In the genomic region with DNA sequence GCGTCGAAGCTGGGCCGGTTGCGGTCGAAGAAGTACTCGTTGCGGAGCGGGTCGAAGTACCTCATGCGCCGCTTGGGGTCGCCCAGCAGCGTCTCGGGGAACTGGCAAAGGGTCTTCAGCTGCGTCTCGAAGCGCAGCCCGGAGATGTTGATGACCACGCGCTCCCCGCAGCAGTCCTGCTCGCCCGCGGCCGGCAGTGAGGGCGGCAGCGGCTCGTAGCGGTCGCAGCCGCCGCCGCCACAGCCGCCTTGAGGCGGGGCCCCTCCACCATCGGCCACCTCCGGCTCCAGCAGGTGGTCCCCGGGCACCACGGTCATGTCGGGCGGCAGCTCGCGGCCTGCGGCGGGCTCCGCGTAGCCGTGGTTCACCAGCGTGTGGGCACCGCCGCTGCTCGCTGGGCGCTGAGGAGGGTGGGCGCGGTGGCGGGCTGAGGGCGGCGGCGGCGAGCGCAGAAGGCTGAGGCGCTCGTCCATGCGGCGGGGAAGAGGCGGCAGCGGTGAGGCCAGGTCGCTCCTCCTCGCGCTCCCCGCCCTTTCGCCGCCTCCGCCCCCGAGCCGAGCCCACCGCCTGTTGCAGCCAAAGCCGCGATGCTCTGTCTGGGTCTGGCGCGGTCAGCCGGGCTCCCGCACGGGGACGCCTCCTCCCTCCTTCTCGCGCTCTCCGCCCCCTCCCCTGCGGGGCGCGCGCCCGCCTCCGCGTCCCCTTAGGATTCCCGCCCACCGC, we compare ENCODE assay signal across 1 cellular context.
TF ChIP-seq lines count a peak whose summit lies in the region.

Gene KCNA3 (minus strand): TSS at position 604 of the 723 bp plus-strand sequence. CDS start 131 bp downstream, at position 473.

TF ChIP-seq in GM12878, 131 proteins besides CTCF, POLR2A, EP300 and RAD21 (continued from another document):
- TF ChIP-seq REST (IDR thresholded peaks at IDR 0.05; ENCODE audit: low read depth, low read length) (no peak), EGR1 (IDR thresholded peaks at IDR 0.05; ENCODE audit: borderline replicate concordance in 1 of 2, low read depth in 2 of 2, low read length in 2 of 2) (peak in 1 of 2 experiments; percentile 80; a peak in 1 of 3 replicates), LARP7 (IDR thresholded peaks at IDR 0.05) (peak; percentile 53; the same call in 1 of the 2 replicates), BHLHE40 (IDR thresholded peaks at IDR 0.05; ENCODE audit: borderline replicate concordance in 1 of 2, low read depth in 2 of 2, low read length in 1 of 2) (peak in 1 of 2 experiments; percentile 8; a peak in 1 of 4 replicates), STAT1 (conservative IDR thresholded peaks at IDR 0.05) (no peak)
TF ChIP-seq in GM12878: peak in this region for 7.
